Comparison of ENCODE assay signal across 22 cellular contexts in genomic region chr16:25988882-25989281, GRCh38.
"Had no signal": no experiment of that assay in that cellular context is flagged by ENCODE, and none has a peak within 500 bp of the region (broad histone marks: within the 10 kb centered on the region; RNA-seq: fewer than 3 reads in every experiment).

No MANE protein-coding gene starts in this region.

- H3K27me3 ChIP-seq: MG63, Peyer's patch, SJSA1 had no signal

- H3K4me2 ChIP-seq: SK-N-SH had no signal

- H3K9ac ChIP-seq: SK-N-SH had no signal

- ATAC-seq: PC-3 had no signal

- H3K36me3 ChIP-seq: MG63, Peyer's patch, SJSA1 had no signal

- H3K9me3 ChIP-seq: MG63, Peyer's patch, SJSA1, SK-N-SH had no signal

- H3K4me1 ChIP-seq: Peyer's patch, SJSA1 had no signal

- H3K4me3 ChIP-seq: MG63, Peyer's patch, SJSA1 had no signal

- DNase-seq: Kasumi-1, KG1, MG63, NCI-H1048, NCI-H1092 treated with DMSO at 0.1 percent for 48 hours, NCI-H1694, NCI-H187, NCI-H1930, NCI-H2081 treated with DMSO at 0.1 percent for 48 hours, NCI-H2107, NCI-H226, NCI-H446 treated with DMSO at 0.1 percent for 48 hours, NCI-H524, NCI-H82, OCI-M1, PC-3, Peyer's patch, Right ventricle myocardium superior, RPMI8226, SK-N-SH, SW 1271 had no signal

- H3K27ac ChIP-seq: Peyer's patch, SJSA1 had no signal
